10 cellular contexts compared by ENCODE assay signal in genomic region chr1:22780696-22781095, GRCh38.
DNase-seq lines count a peak whose midpoint lies in the region; ATAC-seq, FAIRE-seq and TF ChIP-seq lines count a peak whose summit lies in the region.
"Had no signal": no experiment of that assay in that cellular context is flagged by ENCODE, and none has a peak within 500 bp of the region (broad histone marks: within the 10 kb centered on the region; RNA-seq: fewer than 3 reads in every experiment).

No MANE protein-coding gene starts in this region.

- ATAC-seq in HG02763 (IDR thresholded peaks at IDR 0.05; ENCODE audit: unreplicated experiment): no peak
- no peak for ATAC-seq in GM21786 (IDR thresholded peaks at IDR 0.05; ENCODE audit: unreplicated experiment)
- ATAC-seq in HG02884 (IDR thresholded peaks at IDR 0.05; ENCODE audit: unreplicated experiment): no peak

- no peak for FAIRE-seq in GM18507 (lab: Jason Lieb, UNC)

- DNase-seq in AG08395 (ENCODE audit: low spot score) (peak; percentile 36), GM18507 (ENCODE audit: extremely low spot score, insufficient read length, low read depth) (peak; percentile 15), RWPE1 (ENCODE audit: low spot score) (peak; percentile 89), hepatic stellate cell (ENCODE audit: low spot score) (peak; percentile 62)
- no peak for DNase-seq in stimulated activated CD4-positive, alpha-beta T cell treated with anti-CD3 and anti-CD28 coated beads, Interleukin-4, amount 100 ng/mL, for 4 hours
- DNase-seq: DMS153, NCI-H1436 treated with DMSO at 0.1 percent for 48 hours had no signal

- POLR2A ChIA-PET in RWPE1 (lab: Yijun Ruan, JAX; ENCODE audit: low non-redundant PET): no interaction called here

- H3K27ac ChIP-seq in RWPE1: no peak overlapping the region

- CTCF ChIA-PET in RWPE1 (lab: Yijun Ruan, JAX): no interaction called here

- TF ChIP-seq CTCF in RWPE1 (conservative IDR thresholded peaks at IDR 0.05; ENCODE audit: low read depth): no peak

Comparison
In these comparisons a context has a peak if more than half of its experiments do, and no peak if none do; other contexts are left out.
1. DNase-seq: peak in AG08395 (single experiment), GM18507 (single experiment), RWPE1 (single experiment) and hepatic stellate cell (single experiment); none in stimulated activated CD4-positive, alpha-beta T cell treated with anti-CD3 and anti-CD28 coated beads, Interleukin-4, amount 100 ng/mL, for 4 hours (0 of 2).